ENCODE assay signal across 1 cellular context in the genomic region with DNA sequence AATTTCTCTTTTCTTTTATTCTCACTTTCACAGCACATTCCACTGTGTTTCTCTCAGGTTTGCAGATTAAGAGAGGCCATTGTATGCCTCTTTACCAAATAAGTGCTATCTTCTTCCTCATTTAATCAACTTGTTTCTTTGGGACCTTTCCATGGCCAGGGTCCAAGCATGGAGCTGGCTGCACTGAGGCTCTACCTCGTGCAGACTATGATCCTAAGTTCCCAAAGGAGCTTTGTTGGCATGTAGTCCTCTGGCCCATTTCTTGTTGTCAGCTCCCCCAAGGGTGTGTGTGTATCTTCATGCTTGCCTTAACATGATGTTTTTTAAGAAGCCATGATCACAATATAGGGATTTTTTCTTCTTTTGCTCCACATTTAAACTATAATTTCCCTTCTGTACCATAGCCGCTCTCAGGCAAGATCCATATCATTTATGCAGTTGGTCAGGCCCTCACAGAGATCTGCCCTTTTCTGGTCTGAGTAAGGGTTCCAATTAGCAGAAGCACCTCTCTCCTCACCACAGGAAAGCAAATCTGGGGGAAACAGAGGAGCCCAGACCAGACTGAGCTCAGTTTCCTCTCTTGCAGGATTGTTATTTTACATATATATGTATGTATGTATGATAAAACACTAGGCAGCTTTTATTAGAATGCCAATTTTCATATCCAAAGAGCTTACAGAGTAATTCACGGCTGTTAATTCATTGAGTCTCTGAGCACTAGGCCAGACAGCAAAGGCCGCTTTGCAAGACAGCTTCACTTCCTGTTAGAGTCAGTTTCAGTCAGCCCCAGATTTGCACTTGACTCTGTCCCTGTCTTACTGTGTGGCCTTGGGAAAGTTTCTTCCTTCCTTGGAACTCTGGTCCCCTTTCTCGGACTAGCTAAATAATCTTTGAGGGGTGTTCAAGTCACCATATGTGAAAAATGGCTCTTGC.
TF ChIP-seq lines count a peak whose summit lies in the region.

No MANE protein-coding gene starts in this region.

TF ChIP-seq in HepG2, 621 proteins besides CTCF, POLR2A, EP300 and RAD21:
- TF ChIP-seq NFYC (CRISPR knock-in tag; IDR thresholded peaks at IDR 0.05) (no peak), TAF1 (CRISPR knock-in tag; IDR thresholded peaks at IDR 0.05) (no peak), DMTF1 (CRISPR knock-in tag; IDR thresholded peaks at IDR 0.05) (no peak), TCF12 (IDR thresholded peaks at IDR 0.05) (no peak), TCF12 (CRISPR knock-in tag; IDR thresholded peaks at IDR 0.05) (no peak), ZBTB34 (CRISPR knock-in tag; IDR thresholded peaks at IDR 0.05) (no peak), ZNF556 (CRISPR knock-in tag; IDR thresholded peaks at IDR 0.05; ENCODE audit: borderline replicate concordance) (no peak), ZMYM3 (CRISPR knock-in tag; IDR thresholded peaks at IDR 0.05) (no peak), USF2 (IDR thresholded peaks at IDR 0.05; ENCODE audit: low read depth, low read length) (no peak), USF2 (CRISPR knock-in tag; IDR thresholded peaks at IDR 0.05; ENCODE audit: borderline replicate concordance) (no peak), FOXC1 (CRISPR knock-in tag; IDR thresholded peaks at IDR 0.05; ENCODE audit: borderline replicate concordance) (no peak)
